In genomic region chr12:54127538-54128259, GRCh38 we compare ENCODE assay signal across 1 cellular context.
TF ChIP-seq lines count a peak whose summit lies in the region.

No MANE protein-coding gene starts in this region.

TF ChIP-seq in SK-N-SH, 30 proteins besides CTCF, POLR2A, EP300 and RAD21 (continued from another document):
- TF ChIP-seq, protein P1, sequence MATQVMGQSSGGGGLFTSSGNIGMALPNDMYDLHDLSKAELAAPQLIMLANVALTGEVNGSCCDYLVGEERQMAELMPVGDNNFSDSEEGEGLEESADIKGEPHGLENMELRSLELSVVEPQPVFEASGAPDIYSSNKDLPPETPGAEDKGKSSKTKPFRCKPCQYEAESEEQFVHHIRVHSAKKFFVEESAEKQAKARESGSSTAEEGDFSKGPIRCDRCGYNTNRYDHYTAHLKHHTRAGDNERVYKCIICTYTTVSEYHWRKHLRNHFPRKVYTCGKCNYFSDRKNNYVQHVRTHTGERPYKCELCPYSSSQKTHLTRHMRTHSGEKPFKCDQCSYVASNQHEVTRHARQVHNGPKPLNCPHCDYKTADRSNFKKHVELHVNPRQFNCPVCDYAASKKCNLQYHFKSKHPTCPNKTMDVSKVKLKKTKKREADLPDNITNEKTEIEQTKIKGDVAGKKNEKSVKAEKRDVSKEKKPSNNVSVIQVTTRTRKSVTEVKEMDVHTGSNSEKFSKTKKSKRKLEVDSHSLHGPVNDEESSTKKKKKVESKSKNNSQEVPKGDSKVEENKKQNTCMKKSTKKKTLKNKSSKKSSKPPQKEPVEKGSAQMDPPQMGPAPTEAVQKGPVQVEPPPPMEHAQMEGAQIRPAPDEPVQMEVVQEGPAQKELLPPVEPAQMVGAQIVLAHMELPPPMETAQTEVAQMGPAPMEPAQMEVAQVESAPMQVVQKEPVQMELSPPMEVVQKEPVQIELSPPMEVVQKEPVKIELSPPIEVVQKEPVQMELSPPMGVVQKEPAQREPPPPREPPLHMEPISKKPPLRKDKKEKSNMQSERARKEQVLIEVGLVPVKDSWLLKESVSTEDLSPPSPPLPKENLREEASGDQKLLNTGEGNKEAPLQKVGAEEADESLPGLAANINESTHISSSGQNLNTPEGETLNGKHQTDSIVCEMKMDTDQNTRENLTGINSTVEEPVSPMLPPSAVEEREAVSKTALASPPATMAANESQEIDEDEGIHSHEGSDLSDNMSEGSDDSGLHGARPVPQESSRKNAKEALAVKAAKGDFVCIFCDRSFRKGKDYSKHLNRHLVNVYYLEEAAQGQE (IDR thresholded peaks at IDR 0.05; ENCODE audit: low read depth, low read length) = no peak
- no peak for TF ChIP-seq FOXJ3 (CRISPR knock-in tag; IDR thresholded peaks at IDR 0.05)
- no peak for TF ChIP-seq JUND (IDR thresholded peaks at IDR 0.05)
- no peak for TF ChIP-seq RCOR1 (IDR thresholded peaks at IDR 0.05; ENCODE audit: low read length)
- no peak for TF ChIP-seq TAF1 (IDR thresholded peaks at IDR 0.05; ENCODE audit: borderline replicate concordance, low read depth, low read length)
- TF ChIP-seq RXRA (IDR thresholded peaks at IDR 0.05; ENCODE audit: borderline replicate concordance, low read depth) = no peak
- no peak for TF ChIP-seq SIN3A (IDR thresholded peaks at IDR 0.05; ENCODE audit: borderline replicate concordance, low read depth, low read length)
- TF ChIP-seq NFIC (IDR thresholded peaks at IDR 0.05; ENCODE audit: borderline replicate concordance) = no peak
- no peak for TF ChIP-seq ELF1 (IDR thresholded peaks at IDR 0.05)
- no peak for TF ChIP-seq TEAD4 (IDR thresholded peaks at IDR 0.05; ENCODE audit: borderline replicate concordance, insufficient read depth)
